Comparison of ENCODE assay signal across 8 cellular contexts in the genomic region with DNA sequence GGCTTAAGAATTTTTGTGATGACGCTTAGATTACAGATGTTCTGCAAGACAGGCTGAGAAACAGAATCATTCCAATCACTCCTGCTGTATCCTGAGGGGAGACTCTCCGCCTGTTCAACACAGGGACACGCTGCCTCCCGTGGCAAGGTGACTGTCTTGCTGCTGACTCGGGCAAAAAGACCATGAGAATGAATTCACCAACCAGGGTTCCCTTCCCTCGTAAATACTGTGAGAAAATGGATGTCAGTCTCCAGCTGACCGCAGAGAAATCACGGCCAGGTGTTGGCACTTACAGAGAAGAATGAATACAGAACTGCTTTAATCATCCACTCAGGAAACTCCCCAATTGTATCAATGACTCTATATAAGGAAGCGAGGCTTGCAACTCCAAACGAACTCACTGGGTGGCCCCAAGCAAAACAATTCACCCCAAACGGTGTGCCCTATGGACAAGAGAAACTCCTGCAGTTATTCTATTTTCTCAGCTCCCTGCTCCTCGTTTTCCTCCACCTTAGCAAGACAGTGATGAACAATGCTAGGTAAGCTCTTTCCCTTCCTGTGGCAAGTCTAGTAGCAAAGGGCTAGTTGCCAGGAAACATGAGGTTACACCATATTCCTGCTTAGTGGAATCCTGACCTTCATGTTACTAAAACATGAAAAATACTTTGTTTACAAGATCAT. TPM values are rescaled to one million over a fixed set of nuclear protein-coding genes. Genes with fewer than 3 reads are reported as not detected.
A peak's percentile ranks its signal among the peaks of the same experiment; 100 is the strongest.
DNase-seq lines count a peak whose midpoint lies in the region; ATAC-seq and TF ChIP-seq lines count a peak whose summit lies in the region.

No MANE protein-coding gene starts in this region.

- peak; percentile 37 for ATAC-seq in GM21786 (IDR thresholded peaks at IDR 0.05; ENCODE audit: unreplicated experiment)
- ATAC-seq in GM21717 (IDR thresholded peaks at IDR 0.05; ENCODE audit: unreplicated experiment), result no peak

- DNase-seq in DMS53 treated with DMSO at 0.1 percent for 48 hours (lab: John Stamatoyannopoulos, UW; ENCODE audit: unreplicated experiment) (peak; percentile 28), NCI-H1417 (lab: John Stamatoyannopoulos, UW) (peak; percentile 77 to 96 (median 80)), choroid plexus epithelial cell (ENCODE audit: low read depth) (peak; percentile 83), myocyte (ENCODE audit: low read depth) (peak; percentile 56)
- no peak for DNase-seq in activated CD4-positive, alpha-beta T cell treated with anti-CD3 and anti-CD28 coated beads for 48 hours
- DNase-seq in activated naive CD4-positive, alpha-beta T cell treated with Interleukin-2 at 50 U/mL for 16 hours, result no peak

- H3K4me3 ChIP-seq in choroid plexus epithelial cell (ENCODE audit: low read depth, low read length), result no peak overlapping the region

- no peak for TF ChIP-seq CTCF in choroid plexus epithelial cell (conservative IDR thresholded peaks at IDR 0.05; ENCODE audit: low read depth, low read length)

RNA-seq across cellular contexts. Expression of gene GNA12, which starts 22.8 kb away (rescaled TPM):
- total RNA-seq in myocyte, result 10.2 and 14.3 TPM in 2 replicates
- 72.1 TPM for polyA plus RNA-seq in myocyte (2012)

Comparison
In these comparisons a context has a peak if more than half of its experiments do, and no peak if none do; other contexts are left out.
1. DNase-seq: peak in DMS53 treated with DMSO at 0.1 percent for 48 hours (single experiment), NCI-H1417 (3 of 3), choroid plexus epithelial cell (single experiment) and myocyte (single experiment); none in activated CD4-positive, alpha-beta T cell treated with anti-CD3 and anti-CD28 coated beads for 48 hours (single experiment) and activated naive CD4-positive, alpha-beta T cell treated with Interleukin-2 at 50 U/mL for 16 hours (single experiment).